ENCODE assay signal across 16 cellular contexts in the genomic region with DNA sequence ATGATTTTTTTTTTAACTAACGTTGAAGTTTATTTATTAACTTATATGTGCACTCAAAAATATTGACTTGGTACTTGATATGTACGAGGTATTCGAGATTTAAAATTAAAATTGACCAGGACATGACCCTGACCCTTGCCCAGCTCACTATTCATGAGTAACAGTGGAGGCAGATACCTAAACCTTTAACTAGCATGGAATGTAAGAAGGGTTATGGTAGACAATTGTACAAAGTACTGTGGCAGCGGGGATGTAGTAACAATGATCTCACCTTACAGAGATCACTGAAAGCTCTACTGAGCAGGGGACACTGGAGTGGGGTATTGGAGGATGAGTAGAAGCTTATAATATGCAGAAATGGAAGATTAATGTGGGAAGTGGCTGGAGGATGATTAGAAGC.
DNase-seq lines count a peak whose midpoint lies in the region; ATAC-seq lines count a peak whose summit lies in the region.
"Had no signal": no experiment of that assay in that cellular context is flagged by ENCODE, and none has a peak within 500 bp of the region (broad histone marks: within the 10 kb centered on the region; RNA-seq: fewer than 3 reads in every experiment).

No MANE protein-coding gene starts in this region.

- H3K4me3 ChIP-seq in HUES64 (ENCODE audit: low read length): 0 out of 2 replicates have a peak overlapping the region, but pooled peaks have one; percentile 17
- no peak overlapping the region for H3K4me3 ChIP-seq in MG63
- H3K4me3 ChIP-seq: HAP-1 had no signal

- H3K9ac ChIP-seq in HUES64 (ENCODE audit: low read depth, low read length): no peak overlapping the region

- peaks cover 34% of the 10 kb centered on the region for H3K4me1 ChIP-seq in HUES64 (ENCODE audit: insufficient read depth, low read length)
- H3K4me1 ChIP-seq: HAP-1 had no signal

- H3K4me3 Mint-ChIP-seq in activated T-helper 17 cell treated with anti-CD3 and anti-CD28 coated beads, Interleukin-2, amount 50 U/mL, for 72 hours: no peak overlapping the region

- DNase-seq in NCI-H748 (lab: John Stamatoyannopoulos, UW; ENCODE audit: unreplicated experiment) (peak; percentile 3), NCI-H748 treated with DMSO at 0.1 percent for 48 hours (lab: John Stamatoyannopoulos, UW) (no peak), islet precursor cell (peak; percentile 20), renal cortical epithelial cell (ENCODE audit: low read depth) (peak; percentile 59), MG63 (no peak)
- DNase-seq: C1 segment of cervical spinal cord, DMS 273 treated with DMSO at 0.1 percent for 48 hours, KBM-7, NCI-H1417 treated with DMSO at 0.1 percent for 48 hours, NCI-H2227 treated with DMSO at 0.1 percent for 48 hours, NCI-H524 treated with DMSO at 0.1 percent for 48 hours, SHP77 had no signal

- peak overlapping the region; percentile 79; the same call in 1 of the 2 replicates for H3K27ac ChIP-seq in HUES64 (ENCODE audit: low read depth, low read length)

- no peaks in the 10 kb centered on the region for H3K4me1 Mint-ChIP-seq in activated T-helper 17 cell treated with anti-CD3 and anti-CD28 coated beads, Interleukin-2, amount 50 U/mL, for 72 hours

- H3K27me3 Mint-ChIP-seq in activated T-helper 17 cell treated with anti-CD3 and anti-CD28 coated beads, Interleukin-2, amount 50 U/mL, for 72 hours: peaks cover 44% of the 10 kb centered on the region

- no peaks in the 10 kb centered on the region for H3K9me3 Mint-ChIP-seq in activated T-helper 17 cell treated with anti-CD3 and anti-CD28 coated beads, Interleukin-2, amount 50 U/mL, for 72 hours

- no peaks in the 10 kb centered on the region for H3K36me3 Mint-ChIP-seq in activated T-helper 17 cell treated with anti-CD3 and anti-CD28 coated beads, Interleukin-2, amount 50 U/mL, for 72 hours (ENCODE audit: low read depth)

- H3K27me3 ChIP-seq in HUES64 (ENCODE audit: insufficient read depth, low read length): peaks cover 6% of the 10 kb centered on the region; the same call in 1 of the 2 replicates
- 0 out of 2 replicates have a peak, but pooled peaks cover 2% of the 10 kb centered on the region for H3K27me3 ChIP-seq in MG63

- H3K9me3 ChIP-seq in HUES64 (ENCODE audit: insufficient read depth, low read depth, low read length) (no peaks in the 10 kb centered on the region), MG63 (peaks cover 6% of the 10 kb centered on the region)
- H3K9me3 ChIP-seq: HAP-1 had no signal

- ATAC-seq in activated T-helper 17 cell treated with anti-CD3 and anti-CD28 coated beads, Interleukin-2, amount 50 U/mL, for 72 hours (replicated peaks): no peak
- ATAC-seq in HG02571 (IDR thresholded peaks at IDR 0.05; ENCODE audit: unreplicated experiment): no peak

- no peak overlapping the region for H3K27ac Mint-ChIP-seq in activated T-helper 17 cell treated with anti-CD3 and anti-CD28 coated beads, Interleukin-2, amount 50 U/mL, for 72 hours

- H3K36me3 ChIP-seq in HUES64 (ENCODE audit: insufficient read depth, low read length) (no peaks in the 10 kb centered on the region), MG63 (no peaks in the 10 kb centered on the region)
- H3K36me3 ChIP-seq: HAP-1 had no signal

- WGBS in HUES64: 75% methylated on average over 3 of the region's 4 CpGs

Comparison
In these comparisons a context has a peak if more than half of its experiments do, and no peak if none do; other contexts are left out.
1. DNase-seq: peak in NCI-H748 (single experiment), islet precursor cell (single experiment) and renal cortical epithelial cell (single experiment); none in NCI-H748 treated with DMSO at 0.1 percent for 48 hours (single experiment) and MG63 (single experiment).